Comparison of ENCODE assay signal across 8 cellular contexts in the genomic region with DNA sequence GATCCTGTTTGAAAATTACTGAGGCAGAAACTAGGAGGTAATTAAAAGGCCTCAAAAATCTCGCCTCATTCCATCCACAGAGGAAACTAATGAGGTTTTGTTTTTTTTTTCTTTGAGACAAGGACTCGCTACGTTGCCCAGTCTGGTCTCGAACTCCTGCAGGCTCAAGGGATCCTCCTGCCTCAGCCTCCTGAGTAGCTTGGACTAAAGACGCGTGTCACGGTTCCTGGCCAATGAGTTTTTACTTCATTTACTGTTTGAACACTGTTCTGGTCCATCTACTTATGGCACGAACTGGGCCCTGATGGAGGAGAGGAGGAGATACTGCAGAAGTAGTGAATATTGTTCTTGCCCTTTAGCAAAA. TPM values are rescaled to one million over a fixed set of nuclear protein-coding genes. Genes with fewer than 3 reads are reported as not detected.
DNase-seq lines count a peak whose midpoint lies in the region; ATAC-seq, FAIRE-seq and TF ChIP-seq lines count a peak whose summit lies in the region.

No MANE protein-coding gene starts in this region.

- peak overlapping the region; percentile 77 for H3K9ac ChIP-seq in mammary epithelial cell (ENCODE audit: insufficient read depth, low read length)
- H3K9ac ChIP-seq in mucosa of rectum (ENCODE audit: low read depth in 1 of 2, low read length in 2 of 2): peak overlapping the region; percentile 90 to 96

- CTCF ChIA-PET in A549 (lab: Yijun Ruan, JAX): interaction anchor here (0.5 to 6.8 kb wide), 18 partner anchors 12 to 160 kb away, joined by 3 to 90 read pairs (median 13); partner anchors contain the start of genes NEK8, PROCA1, RPL23A and SDF2
- CTCF ChIA-PET in mammary epithelial cell (lab: Charles Lee; ENCODE audit: low non-redundant PET): interaction anchor here (0.6 to 0.9 kb wide), 2 partner anchors 33 to 44 kb away, joined by 4 to 13 read pairs; no protein-coding TSS in a partner anchor

- H3K4me2 ChIP-seq in A549: peak overlapping the region; percentile 79
- H3K4me2 ChIP-seq in mammary epithelial cell (ENCODE audit: insufficient read depth, low read depth, low read length): peak overlapping the region; percentile 85

- intact Hi-C loops in mammary epithelial cell (cut with micrococcal nuclease): loop anchor here (2.0 to 10.0 kb wide), 2 partner anchors 17 to 259 kb away; partner anchors contain the start of genes DHRS13 and SUPT6H

- peaks cover 17% of the 10 kb centered on the region for H3K36me3 ChIP-seq in mammary epithelial cell (ENCODE audit: insufficient read depth, low read length)
- H3K36me3 ChIP-seq in mucosa of rectum (ENCODE audit: control insufficient read depth in 2 of 2, insufficient read depth in 2 of 2, low read length in 2 of 2): peaks cover 30 to 31% of the 10 kb centered on the region in 2 donors

- no peak for TF ChIP-seq POLR2A in A549 (IDR thresholded peaks at IDR 0.05; ENCODE audit: low read length)

- peak overlapping the region; percentile 85 for H2AFZ ChIP-seq in mammary epithelial cell (ENCODE audit: low read depth, low read length)

- peak overlapping the region; percentile 97 to 99 for H3K27ac ChIP-seq in A549
- peak overlapping the region; percentile 76 for H3K27ac ChIP-seq in HL-60 (replicated peaks)
- H3K27ac ChIP-seq in mammary epithelial cell (ENCODE audit: insufficient read depth, low read depth, low read length): peak overlapping the region; percentile 73
- peak overlapping the region; percentile 98 for H3K27ac ChIP-seq in mucosa of rectum (ENCODE audit: low read depth in 2 of 2, low read length in 2 of 2)

- H3K4me3 ChIP-seq in A549 (peak overlapping the region; percentile 94), HL-60 (replicated peaks; ENCODE audit: insufficient read depth, low read length) (peak overlapping the region; percentile 74), mammary epithelial cell (replicated peaks in 1 of 3; ENCODE audit: insufficient read depth in 1 of 3, low read depth in 2 of 3, low read length in 3 of 3) (peak overlapping the region; percentile 59 to 91 (median 73)), mucosa of rectum (ENCODE audit: low read length in 2 of 2) (peak overlapping the region; percentile 83 to 94)

- TF ChIP-seq CTCF in A549 (IDR thresholded peaks at IDR 0.05): no peak
- no peak for TF ChIP-seq CTCF in HL-60 (IDR thresholded peaks at IDR 0.05; ENCODE audit: insufficient read depth, low read length)
- TF ChIP-seq CTCF in mammary epithelial cell (conservative IDR thresholded peaks at IDR 0.05 in 1 of 2, IDR thresholded peaks at IDR 0.05 in 1 of 2; ENCODE audit: extremely low read depth in 1 of 2, insufficient read depth in 1 of 2, low read depth in 1 of 2, low read length in 2 of 2): no peak
- TF ChIP-seq CTCF in GM13977 (IDR thresholded peaks at IDR 0.05; ENCODE audit: extremely low read depth, insufficient read depth, missing control alignments): no peak

- peaks cover 48% of the 10 kb centered on the region for H3K79me2 ChIP-seq in mammary epithelial cell (ENCODE audit: insufficient read depth, low read length)

- dilution Hi-C loops in mammary epithelial cell (cut with HindIII; ENCODE audit: low sequenced_read_pairs): no loop called here

- H3K4me1 ChIP-seq in A549 (peaks cover 32% of the 10 kb centered on the region), mammary epithelial cell (ENCODE audit: insufficient read depth, low read length) (peaks cover 17% of the 10 kb centered on the region), mucosa of rectum (ENCODE audit: control insufficient read depth in 2 of 2, insufficient read depth in 2 of 2, low read length in 2 of 2) (peaks cover 27 to 33% of the 10 kb centered on the region in 2 donors)

- ATAC-seq in A549 (peak; percentile 2; a peak in 4 of 6 replicates), GM21423 (IDR thresholded peaks at IDR 0.05; ENCODE audit: unreplicated experiment) (no peak)

- no peak for TF ChIP-seq EP300 in A549 (IDR thresholded peaks at IDR 0.05)

- 41% methylated on average over 8 of the region's 8 CpGs for WGBS in A549 (ENCODE audit: missing lambda C conversion rate)
- WGBS in mammary epithelial cell (ENCODE audit: low coverage, missing lambda C conversion rate): 36% methylated on average over 8 of the region's 8 CpGs

- POLR2A ChIA-PET in A549 (lab: Yijun Ruan, JAX): interaction anchor here (0.8 to 2.6 kb wide), 16 partner anchors 10 to 98 kb away, joined by 3 to 41 read pairs (median 6); partner anchors contain the start of genes PIGS, PROCA1, RPL23A and SDF2

- in situ Hi-C loops in mammary epithelial cell (cut with MboI; ENCODE audit: low sequenced_read_pairs in 2 of 2) (loop anchor here in 1 of 2 donors (10.0 kb wide), 1 partner anchor 61 kb away; no protein-coding TSS in a partner anchor), GM13977 (cut with MboI; ENCODE audit: low pct_unique_long_range_greater_than_20kb, low sequenced_read_pairs, unreplicated experiment) (no loop called here)

- no peak for FAIRE-seq in A549 (lab: Jason Lieb, UNC)
- FAIRE-seq in urothelium cell line (lab: Jason Lieb, UNC): no peak

- no peak for TF ChIP-seq RAD21 in A549 (conservative IDR thresholded peaks at IDR 0.05 in 1 of 2, IDR thresholded peaks at IDR 0.05 in 1 of 2)

- DNase-seq in A549 (ENCODE audit: low read depth in 1 of 2, low spot score in 1 of 2) (no peak), HL-60 (ENCODE audit: low read depth in 1 of 2, low spot score in 1 of 2) (peak in 1 of 2 experiments; percentile 16), mammary epithelial cell (no peak), GM13977 (ENCODE audit: low spot score) (no peak), middle frontal gyrus (ENCODE audit: extremely low spot score, low spot score) (no peak), urothelium cell line (ENCODE audit: low spot score) (no peak)

- no peaks in the 10 kb centered on the region for H3K27me3 ChIP-seq in HL-60 (ENCODE audit: insufficient read depth, poor library complexity, severe bottlenecking)
- H3K27me3 ChIP-seq in mammary epithelial cell (ENCODE audit: insufficient read depth, low read length): no peaks in the 10 kb centered on the region
- no peaks in the 10 kb centered on the region for H3K27me3 ChIP-seq in mucosa of rectum (ENCODE audit: control insufficient read depth in 2 of 2, insufficient read depth in 2 of 2, low read length in 2 of 2)

- H3K9me3 ChIP-seq in A549: no peaks in the 10 kb centered on the region
- no peaks in the 10 kb centered on the region for H3K9me3 ChIP-seq in mammary epithelial cell (replicated peaks; ENCODE audit: insufficient read depth, low read length)
- H3K9me3 ChIP-seq in mucosa of rectum (ENCODE audit: control insufficient read depth in 2 of 2, low read length in 2 of 2): no peaks in the 10 kb centered on the region

- BruUV-seq in mammary epithelial cell (replicated peaks; lab: Mats Ljungman, UMichigan): TSS peak; percentile 85

- H4K20me1 ChIP-seq in mammary epithelial cell (ENCODE audit: insufficient read depth, low read length): no peaks in the 10 kb centered on the region

RNA-seq across cellular contexts. Expression of gene BLTP2, which starts 0.6 kb away (rescaled TPM):
- polyA plus RNA-seq in A549 (2011; rRNA removed) (150 and 243 TPM in 2 replicates), A549 (2017; fragmentation: RNase III; extraction: RNeasy Plus Mini Kit Qiagen cat#74134 plus additional on column Dnase treatment) (78.8 to 81.1 TPM (median 79.8 TPM) in 3 replicates), mammary epithelial cell (101 TPM)
- 42.7 and 55.5 TPM in 2 replicates for polyA plus RNA-seq in A549 (2012; cell fraction: cytosol; rRNA removed)
- 65.3 and 85.0 TPM in 2 replicates for polyA plus RNA-seq in A549 (2012; cell fraction: nucleus; rRNA removed)
- polyA minus RNA-seq in A549 (2011; rRNA and poly(A)+ RNA removed): 576 and 685 TPM in 2 replicates
- 100 to 1,000 TPM; 117 to 124 TPM for total RNA-seq in mammary epithelial cell
- polyA minus RNA-seq in mammary epithelial cell: 262 TPM

RNA-seq across cellular contexts. Expression of gene SDF2, which starts 16.1 kb away (rescaled TPM):
- polyA plus RNA-seq in A549 (2011; rRNA removed) (87.9 and 113 TPM in 2 replicates), A549 (2017; fragmentation: RNase III; extraction: RNeasy Plus Mini Kit Qiagen cat#74134 plus additional on column Dnase treatment) (86.0 to 96.4 TPM (median 93.8 TPM) in 3 replicates), mammary epithelial cell (68.3 TPM)
- 89.5 and 89.9 TPM in 2 replicates for polyA plus RNA-seq in A549 (2012; cell fraction: cytosol; rRNA removed)
- polyA plus RNA-seq in A549 (2012; cell fraction: nucleus; rRNA removed): 60.5 and 70.9 TPM in 2 replicates
- polyA minus RNA-seq in A549 (2011; rRNA and poly(A)+ RNA removed): 56.7 and 67.0 TPM in 2 replicates
- 10 to 100 TPM; 37.7 to 37.8 TPM for total RNA-seq in mammary epithelial cell
- polyA minus RNA-seq in mammary epithelial cell: 33.9 TPM

RNA-seq across cellular contexts. Expression of gene SUPT6H, which starts 16.4 kb away (rescaled TPM):
- polyA plus RNA-seq in A549 (2011; rRNA removed) (51.4 and 61.0 TPM in 2 replicates), A549 (2017; fragmentation: RNase III; extraction: RNeasy Plus Mini Kit Qiagen cat#74134 plus additional on column Dnase treatment) (63.8 to 64.6 TPM (median 64.2 TPM) in 3 replicates), mammary epithelial cell (27.3 TPM)
- 31.6 and 35.1 TPM in 2 replicates for polyA plus RNA-seq in A549 (2012; cell fraction: cytosol; rRNA removed)
- polyA plus RNA-seq in A549 (2012; cell fraction: nucleus; rRNA removed): 84.2 and 106 TPM in 2 replicates
- 108 and 110 TPM in 2 replicates for polyA minus RNA-seq in A549 (2011; rRNA and poly(A)+ RNA removed)
- total RNA-seq in mammary epithelial cell: 10 to 100 TPM; 51.7 to 78.9 TPM
- 64.7 TPM for polyA minus RNA-seq in mammary epithelial cell

RNA-seq across cellular contexts. Expression of gene RSKR, which starts 31.6 kb away (rescaled TPM):
- polyA plus RNA-seq in A549 (2011; rRNA removed) (18.7 and 22.0 TPM in 2 replicates), A549 (2017; fragmentation: RNase III; extraction: RNeasy Plus Mini Kit Qiagen cat#74134 plus additional on column Dnase treatment) (5.6 to 6.6 TPM (median 5.8 TPM) in 3 replicates), mammary epithelial cell (3.4 TPM)
- polyA plus RNA-seq in A549 (2012; cell fraction: cytosol; rRNA removed): 7.5 and 9.0 TPM in 2 replicates
- 39.4 and 70.0 TPM in 2 replicates for polyA plus RNA-seq in A549 (2012; cell fraction: nucleus; rRNA removed)
- polyA minus RNA-seq in A549 (2011; rRNA and poly(A)+ RNA removed): 15.4 and 22.7 TPM in 2 replicates
- total RNA-seq in mammary epithelial cell: 10 to 100 TPM in 1 of 2 donors, 1 to 10 TPM in 1; 3.0 to 12.2 TPM
- 20.5 TPM for polyA minus RNA-seq in mammary epithelial cell

RNA-seq across cellular contexts. Expression of gene SPAG5, which starts 46.7 kb away (rescaled TPM):
- polyA plus RNA-seq in A549 (2011; rRNA removed) (111 and 123 TPM in 2 replicates), A549 (2017; fragmentation: RNase III; extraction: RNeasy Plus Mini Kit Qiagen cat#74134 plus additional on column Dnase treatment) (106 to 111 TPM (median 107 TPM) in 3 replicates), mammary epithelial cell (41.4 TPM)
- 88.5 and 91.7 TPM in 2 replicates for polyA plus RNA-seq in A549 (2012; cell fraction: cytosol; rRNA removed)
- 142 and 199 TPM in 2 replicates for polyA plus RNA-seq in A549 (2012; cell fraction: nucleus; rRNA removed)
- 110 and 142 TPM in 2 replicates for polyA minus RNA-seq in A549 (2011; rRNA and poly(A)+ RNA removed)
- 10 to 100 TPM in 1 of 2 donors, 1 to 10 TPM in 1; 2.5 to 38.9 TPM for total RNA-seq in mammary epithelial cell
- 88.4 TPM for polyA minus RNA-seq in mammary epithelial cell
